Comparison of ENCODE assay signal across 9 cellular contexts in the genomic region with DNA sequence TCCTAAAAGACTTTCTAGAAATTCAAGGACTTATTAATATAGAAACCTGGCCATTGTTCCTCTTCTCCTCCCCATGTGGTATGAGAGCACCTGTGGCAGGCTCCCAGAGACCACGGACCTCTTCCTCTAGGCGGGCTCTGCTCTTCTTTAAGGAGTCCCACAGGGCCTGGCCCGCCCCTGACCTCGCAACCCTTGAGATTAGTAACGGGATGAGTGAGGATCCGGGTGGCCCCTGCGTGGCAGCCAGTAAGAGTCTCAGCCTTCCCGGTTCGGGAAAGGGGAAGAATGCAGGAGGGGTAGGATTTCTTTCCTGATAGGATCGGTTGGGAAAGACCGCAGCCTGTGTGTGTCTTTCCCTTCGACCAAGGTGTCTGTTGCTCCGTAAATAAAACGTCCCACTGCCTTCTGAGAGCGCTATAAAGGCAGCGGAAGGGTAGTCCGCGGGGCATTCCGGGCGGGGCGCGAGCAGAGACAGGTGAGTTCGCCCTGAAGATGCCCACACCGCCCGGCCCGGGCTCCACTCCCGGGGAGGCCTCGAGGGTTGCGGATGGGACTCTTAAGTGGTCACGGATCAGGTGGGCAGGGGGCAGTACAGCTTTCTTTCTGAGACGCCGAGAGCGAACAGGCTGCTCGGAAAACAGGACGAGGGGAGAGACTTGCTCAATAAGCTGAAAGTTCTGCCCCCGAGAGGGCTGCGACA. TPM values are rescaled to one million over a fixed set of nuclear protein-coding genes. Genes with fewer than 3 reads are reported as not detected.
DNase-seq lines count a peak whose midpoint lies in the region; FAIRE-seq and TF ChIP-seq lines count a peak whose summit lies in the region.
"Had no signal": no experiment of that assay in that cellular context is flagged by ENCODE, and none has a peak within 500 bp of the region (broad histone marks: within the 10 kb centered on the region; RNA-seq: fewer than 3 reads in every experiment).

SLC26A4 (plus strand) TSS at position 448 of the 700 bp plus-strand sequence. CDS start 814 bp downstream, outside the sequence.

- peak; percentile 29 for DNase-seq in NCI-H82 (lab: John Stamatoyannopoulos, UW)
- DNase-seq in NCI-H82 treated with DMSO at 0.1 percent for 48 hours (lab: John Stamatoyannopoulos, UW; ENCODE audit: unreplicated experiment), result no peak
- DNase-seq in Karpas-422, result peak; percentile 62
- no peak for DNase-seq in ascending aorta (ENCODE audit: low spot score in 2 of 2)
- peak; percentile 18 for DNase-seq in iPS-NIHi7 (ENCODE audit: extremely low spot score)
- peak; percentile 34 for DNase-seq in stimulated activated CD4-positive, alpha-beta T cell treated with anti-CD3 and anti-CD28 coated beads, Interleukin-4, amount 100 ng/mL, for 1 hour
- DNase-seq in small intestine, result no peak
- DNase-seq in SKM-1 treated with dmso at 0.1 percent for 144 hours (lab: John Stamatoyannopoulos, UW; ENCODE audit: unreplicated experiment), result no peak

- H3K36me3 ChIP-seq in Karpas-422 (ENCODE audit: insufficient read depth, low read length), result no peaks in the 10 kb centered on the region
- H3K36me3 ChIP-seq in ascending aorta, result no peaks in the 10 kb centered on the region
- no peaks in the 10 kb centered on the region for H3K36me3 ChIP-seq in small intestine (ENCODE audit: control insufficient read depth in 2 of 2, insufficient read depth in 2 of 2, low read length in 2 of 2)

- H3K9me3 ChIP-seq in Karpas-422 (ENCODE audit: low read length) (no peaks in the 10 kb centered on the region), ascending aorta (no peaks in the 10 kb centered on the region), small intestine (ENCODE audit: control insufficient read depth, low read depth) (no peaks in the 10 kb centered on the region)

- H2AFZ ChIP-seq in Karpas-422 (ENCODE audit: low read length), result no peak within 1 kb of the TSS

- H3K27me3 ChIP-seq in Karpas-422 (ENCODE audit: low read length) (no peaks in the 10 kb centered on the region), ascending aorta (no peaks in the 10 kb centered on the region), small intestine (ENCODE audit: control insufficient read depth in 2 of 2, insufficient read depth in 2 of 2, low read length in 2 of 2) (peaks cover 3 to 25% of the 10 kb centered on the region in 2 donors)

- no peaks in the 10 kb centered on the region for H3K79me2 ChIP-seq in Karpas-422 (ENCODE audit: low read length)

- H3K4me3 ChIP-seq in Karpas-422 (ENCODE audit: low read length) (peak within 1 kb of the TSS; percentile 25; the same call in 1 of the 2 replicates), ascending aorta (peak within 1 kb of the TSS; percentile 52 to 75), small intestine (ENCODE audit: low read depth in 1 of 2, low read length in 2 of 2) (peak within 1 kb of the TSS in 1 of 2 donors; percentile 52)

- no peak for TF ChIP-seq CTCF in ascending aorta (IDR thresholded peaks at IDR 0.05)

- H3K4me2 ChIP-seq in Karpas-422 (ENCODE audit: low read depth, low read length, poor library complexity, severe bottlenecking), result peak within 1 kb of the TSS; percentile 52

- no peaks in the 10 kb centered on the region; the same call in 1 of the 2 replicates for H4K20me1 ChIP-seq in Karpas-422 (ENCODE audit: insufficient read depth, low read depth, low read length)

- H3K9me2 ChIP-seq in Karpas-422 (replicated peaks; ENCODE audit: insufficient read depth, low read length), result no peaks in the 10 kb centered on the region

- no peak within 1 kb of the TSS for H3K27ac ChIP-seq in Karpas-422 (ENCODE audit: low read length)
- H3K27ac ChIP-seq in ascending aorta, result no peak within 1 kb of the TSS
- H3K27ac ChIP-seq in small intestine (ENCODE audit: low read depth in 1 of 2, low read length in 1 of 2), result no peak within 1 kb of the TSS

- intact Hi-C loops in ascending aorta (cut with DNase I), result loop anchor here (5.0 to 10.0 kb wide), 2 partner anchors 78 to 196 kb away; partner anchors contain the start of gene BCAP29

- H3K9ac ChIP-seq in Karpas-422 (ENCODE audit: low read length), result no peak within 1 kb of the TSS

- 3 to 5% (median 4%) methylated on average over 37 of the region's 37 CpGs for whole genome bisulfite sequencing in small intestine, 3 donors

- H3K4me1 ChIP-seq in Karpas-422 (ENCODE audit: low read length), result peaks cover 18% of the 10 kb centered on the region
- H3K4me1 ChIP-seq in ascending aorta, result peaks cover 9 to 10% of the 10 kb centered on the region in 2 donors
- H3K4me1 ChIP-seq in small intestine (ENCODE audit: control insufficient read depth in 2 of 2, insufficient read depth in 1 of 2, low read depth in 1 of 2, low read length in 1 of 2), result peaks cover 2 to 5% of the 10 kb centered on the region in 2 donors

- no peak for FAIRE-seq in small intestine (lab: Jason Lieb, UNC)
- FAIRE-seq: G401.6 had no signal

RNA-seq across cellular contexts. Expression of gene SLC26A4, which starts in this region (rescaled TPM):
- 0.04 and 0.19 TPM in 2 replicates for total RNA-seq in Karpas-422 (2014; rRNA removed; shearing (Covaris generic); ENCODE audit: low replicate concordance)
- total RNA-seq in ascending aorta, result 4.7 TPM
- under 1 TPM in 1 of 3 donors, not detected in 2; 0.18 TPM for polyA plus RNA-seq in small intestine

Comparison
In these comparisons a context has a peak if more than half of its experiments do, and no peak if none do; other contexts are left out.
1. DNase-seq: peak in NCI-H82 (single experiment), iPS-NIHi7 (single experiment) and stimulated activated CD4-positive, alpha-beta T cell treated with anti-CD3 and anti-CD28 coated beads, Interleukin-4, amount 100 ng/mL, for 1 hour (single experiment); none in NCI-H82 treated with DMSO at 0.1 percent for 48 hours (single experiment), ascending aorta (0 of 2), small intestine (single experiment) and SKM-1 treated with dmso at 0.1 percent for 144 hours (single experiment).
2. Peak in DNase-seq, H3K4me3 ChIP-seq and H3K4me2 ChIP-seq in Karpas-422; RNA of the gene not detected or under 1 TPM.